2 cellular contexts compared by ENCODE assay signal in genomic region chr17:50133769-50134099, GRCh38.
A peak's percentile ranks its signal among the peaks of the same experiment; 100 is the strongest.
TF ChIP-seq lines count a peak whose summit lies in the region.

No MANE protein-coding gene starts in this region.

TF ChIP-seq in GM23338, 12 proteins besides CTCF, POLR2A, EP300 and RAD21:
- TF ChIP-seq, protein P1, sequence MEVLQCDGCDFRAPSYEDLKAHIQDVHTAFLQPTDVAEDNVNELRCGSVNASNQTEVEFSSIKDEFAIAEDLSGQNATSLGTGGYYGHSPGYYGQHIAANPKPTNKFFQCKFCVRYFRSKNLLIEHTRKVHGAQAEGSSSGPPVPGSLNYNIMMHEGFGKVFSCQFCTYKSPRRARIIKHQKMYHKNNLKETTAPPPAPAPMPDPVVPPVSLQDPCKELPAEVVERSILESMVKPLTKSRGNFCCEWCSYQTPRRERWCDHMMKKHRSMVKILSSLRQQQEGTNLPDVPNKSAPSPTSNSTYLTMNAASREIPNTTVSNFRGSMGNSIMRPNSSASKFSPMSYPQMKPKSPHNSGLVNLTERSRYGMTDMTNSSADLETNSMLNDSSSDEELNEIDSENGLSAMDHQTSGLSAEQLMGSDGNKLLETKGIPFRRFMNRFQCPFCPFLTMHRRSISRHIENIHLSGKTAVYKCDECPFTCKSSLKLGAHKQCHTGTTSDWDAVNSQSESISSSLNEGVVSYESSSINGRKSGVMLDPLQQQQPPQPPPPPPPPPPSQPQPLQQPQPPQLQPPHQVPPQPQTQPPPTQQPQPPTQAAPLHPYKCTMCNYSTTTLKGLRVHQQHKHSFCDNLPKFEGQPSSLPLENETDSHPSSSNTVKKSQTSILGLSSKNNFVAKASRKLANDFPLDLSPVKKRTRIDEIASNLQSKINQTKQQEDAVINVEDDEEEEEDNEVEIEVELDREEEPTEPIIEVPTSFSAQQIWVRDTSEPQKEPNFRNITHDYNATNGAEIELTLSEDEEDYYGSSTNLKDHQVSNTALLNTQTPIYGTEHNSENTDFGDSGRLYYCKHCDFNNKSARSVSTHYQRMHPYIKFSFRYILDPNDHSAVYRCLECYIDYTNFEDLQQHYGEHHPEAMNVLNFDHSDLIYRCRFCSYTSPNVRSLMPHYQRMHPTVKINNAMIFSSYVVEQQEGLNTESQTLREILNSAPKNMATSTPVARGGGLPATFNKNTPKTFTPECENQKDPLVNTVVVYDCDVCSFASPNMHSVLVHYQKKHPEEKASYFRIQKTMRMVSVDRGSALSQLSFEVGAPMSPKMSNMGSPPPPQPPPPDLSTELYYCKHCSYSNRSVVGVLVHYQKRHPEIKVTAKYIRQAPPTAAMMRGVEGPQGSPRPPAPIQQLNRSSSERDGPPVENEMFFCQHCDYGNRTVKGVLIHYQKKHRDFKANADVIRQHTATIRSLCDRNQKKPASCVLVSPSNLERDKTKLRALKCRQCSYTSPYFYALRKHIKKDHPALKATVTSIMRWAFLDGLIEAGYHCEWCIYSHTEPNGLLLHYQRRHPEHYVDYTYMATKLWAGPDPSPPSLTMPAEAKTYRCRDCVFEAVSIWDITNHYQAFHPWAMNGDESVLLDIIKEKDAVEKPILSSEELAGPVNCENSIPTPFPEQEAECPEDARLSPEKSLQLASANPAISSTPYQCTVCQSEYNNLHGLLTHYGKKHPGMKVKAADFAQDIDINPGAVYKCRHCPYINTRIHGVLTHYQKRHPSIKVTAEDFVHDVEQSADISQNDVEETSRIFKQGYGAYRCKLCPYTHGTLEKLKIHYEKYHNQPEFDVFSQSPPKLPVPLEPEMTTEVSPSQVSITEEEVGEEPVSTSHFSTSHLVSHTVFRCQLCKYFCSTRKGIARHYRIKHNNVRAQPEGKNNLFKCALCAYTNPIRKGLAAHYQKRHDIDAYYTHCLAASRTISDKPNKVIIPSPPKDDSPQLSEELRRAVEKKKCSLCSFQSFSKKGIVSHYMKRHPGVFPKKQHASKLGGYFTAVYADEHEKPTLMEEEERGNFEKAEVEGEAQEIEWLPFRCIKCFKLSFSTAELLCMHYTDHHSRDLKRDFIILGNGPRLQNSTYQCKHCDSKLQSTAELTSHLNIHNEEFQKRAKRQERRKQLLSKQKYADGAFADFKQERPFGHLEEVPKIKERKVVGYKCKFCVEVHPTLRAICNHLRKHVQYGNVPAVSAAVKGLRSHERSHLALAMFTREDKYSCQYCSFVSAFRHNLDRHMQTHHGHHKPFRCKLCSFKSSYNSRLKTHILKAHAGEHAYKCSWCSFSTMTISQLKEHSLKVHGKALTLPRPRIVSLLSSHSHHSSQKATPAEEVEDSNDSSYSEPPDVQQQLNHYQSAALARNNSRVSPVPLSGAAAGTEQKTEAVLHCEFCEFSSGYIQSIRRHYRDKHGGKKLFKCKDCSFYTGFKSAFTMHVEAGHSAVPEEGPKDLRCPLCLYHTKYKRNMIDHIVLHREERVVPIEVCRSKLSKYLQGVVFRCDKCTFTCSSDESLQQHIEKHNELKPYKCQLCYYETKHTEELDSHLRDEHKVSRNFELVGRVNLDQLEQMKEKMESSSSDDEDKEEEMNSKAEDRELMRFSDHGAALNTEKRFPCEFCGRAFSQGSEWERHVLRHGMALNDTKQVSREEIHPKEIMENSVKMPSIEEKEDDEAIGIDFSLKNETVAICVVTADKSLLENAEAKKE (CRISPR knock-in tag; IDR thresholded peaks at IDR 0.05) = no peak
- TF ChIP-seq REST (IDR thresholded peaks at IDR 0.05; ENCODE audit: unreplicated experiment) (no peak), ZNF331 (CRISPR knock-in tag; IDR thresholded peaks at IDR 0.05; ENCODE audit: low read depth) (no peak), NANOG (IDR thresholded peaks at IDR 0.05; ENCODE audit: borderline replicate concordance) (no peak), CREB1 (CRISPR knock-in tag; IDR thresholded peaks at IDR 0.05; ENCODE audit: low read depth) (no peak), STAT1 (IDR thresholded peaks at IDR 0.05; ENCODE audit: unreplicated experiment) (no peak), EZH2 (IDR thresholded peaks at IDR 0.05; ENCODE audit: low read depth, unreplicated experiment) (no peak), POLR2AphosphoS5 (IDR thresholded peaks at IDR 0.05; ENCODE audit: low read depth) (no peak), EZH2phosphoT487 (IDR thresholded peaks at IDR 0.05; ENCODE audit: unreplicated experiment) (no peak), JUNB (IDR thresholded peaks at IDR 0.05; ENCODE audit: unreplicated experiment) (no peak), ZNF114 (CRISPR knock-in tag; IDR thresholded peaks at IDR 0.05) (no peak)
- TF ChIP-seq, protein P2, sequence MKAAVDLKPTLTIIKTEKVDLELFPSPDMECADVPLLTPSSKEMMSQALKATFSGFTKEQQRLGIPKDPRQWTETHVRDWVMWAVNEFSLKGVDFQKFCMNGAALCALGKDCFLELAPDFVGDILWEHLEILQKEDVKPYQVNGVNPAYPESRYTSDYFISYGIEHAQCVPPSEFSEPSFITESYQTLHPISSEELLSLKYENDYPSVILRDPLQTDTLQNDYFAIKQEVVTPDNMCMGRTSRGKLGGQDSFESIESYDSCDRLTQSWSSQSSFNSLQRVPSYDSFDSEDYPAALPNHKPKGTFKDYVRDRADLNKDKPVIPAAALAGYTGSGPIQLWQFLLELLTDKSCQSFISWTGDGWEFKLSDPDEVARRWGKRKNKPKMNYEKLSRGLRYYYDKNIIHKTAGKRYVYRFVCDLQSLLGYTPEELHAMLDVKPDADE (IDR thresholded peaks at IDR 0.05) = no peak
TF ChIP-seq in GM23338: peak in this region for 0.

TF ChIP-seq in K562, 482 proteins besides CTCF, POLR2A, EP300 and RAD21:
- TF ChIP-seq ZBTB1 (CRISPR knock-in tag; IDR thresholded peaks at IDR 0.05; ENCODE audit: borderline replicate concordance, low read depth) = no peak
- TF ChIP-seq POLR2G (IDR thresholded peaks at IDR 0.05; ENCODE audit: low read depth, low read length) = peak; percentile 36; the same call in 1 of the 2 replicates
